ENCODE assay signal across 8 cellular contexts in genomic region chr15:70494861-70495571, GRCh38.
A peak's percentile ranks its signal among the peaks of the same experiment; 100 is the strongest.
DNase-seq lines count a peak whose midpoint lies in the region; ATAC-seq lines count a peak whose summit lies in the region.

No MANE protein-coding gene starts in this region.

- H3K27me3 Mint-ChIP-seq in activated T-helper 17 cell treated with anti-CD3 and anti-CD28 coated beads, Interleukin-2, amount 50 U/mL, for 72 hours: peaks cover 9% of the 10 kb centered on the region

- peaks cover 29% of the 10 kb centered on the region for H3K4me1 ChIP-seq in Karpas-422 (ENCODE audit: low read length)

- H3K36me3 Mint-ChIP-seq in activated T-helper 17 cell treated with anti-CD3 and anti-CD28 coated beads, Interleukin-2, amount 50 U/mL, for 72 hours (ENCODE audit: low read depth): peaks cover 11% of the 10 kb centered on the region

- ATAC-seq in activated T-helper 17 cell treated with anti-CD3 and anti-CD28 coated beads, Interleukin-2, amount 50 U/mL, for 72 hours (replicated peaks): peak; percentile 47
- ATAC-seq in GM21528 (IDR thresholded peaks at IDR 0.05; ENCODE audit: low FRiP score, unreplicated experiment): no peak
- no peak for ATAC-seq in GM18519 (IDR thresholded peaks at IDR 0.05; ENCODE audit: low FRiP score, unreplicated experiment)

- H3K4me3 ChIP-seq in Karpas-422 (ENCODE audit: low read length): no peak overlapping the region

- H3K27ac ChIP-seq in Karpas-422 (ENCODE audit: low read length): no peak overlapping the region

- no peaks in the 10 kb centered on the region for H3K27me3 ChIP-seq in Karpas-422 (ENCODE audit: low read length)

- H3K4me3 Mint-ChIP-seq in activated T-helper 17 cell treated with anti-CD3 and anti-CD28 coated beads, Interleukin-2, amount 50 U/mL, for 72 hours: peak overlapping the region; percentile 74

- DNase-seq in CD1c-positive myeloid dendritic cell (ENCODE audit: extremely low spot score) (peak; percentile 35), HS-27A (ENCODE audit: low read depth) (peak; percentile 99), left kidney (ENCODE audit: low read depth, low spot score) (peak; percentile 67), Karpas-422 (no peak), NCI-H748 treated with DMSO at 0.1 percent for 48 hours (lab: John Stamatoyannopoulos, UW) (no peak)

- H3K9me3 Mint-ChIP-seq in activated T-helper 17 cell treated with anti-CD3 and anti-CD28 coated beads, Interleukin-2, amount 50 U/mL, for 72 hours: no peaks in the 10 kb centered on the region

- H3K9ac ChIP-seq in Karpas-422 (ENCODE audit: low read length): no peak overlapping the region

- no peaks in the 10 kb centered on the region for H3K9me2 ChIP-seq in Karpas-422 (replicated peaks; ENCODE audit: insufficient read depth, low read length)

- no peaks in the 10 kb centered on the region for H3K79me2 ChIP-seq in Karpas-422 (ENCODE audit: low read length)

- no peak overlapping the region for H3K4me2 ChIP-seq in Karpas-422 (ENCODE audit: low read depth, low read length, poor library complexity, severe bottlenecking)

- H3K4me1 Mint-ChIP-seq in activated T-helper 17 cell treated with anti-CD3 and anti-CD28 coated beads, Interleukin-2, amount 50 U/mL, for 72 hours: peaks cover 45% of the 10 kb centered on the region

- no peak overlapping the region for H2AFZ ChIP-seq in Karpas-422 (ENCODE audit: low read length)

- no peaks in the 10 kb centered on the region for H3K9me3 ChIP-seq in Karpas-422 (ENCODE audit: low read length)

- H4K20me1 ChIP-seq in Karpas-422 (ENCODE audit: insufficient read depth, low read depth, low read length): 0 out of 2 replicates have a peak, but pooled peaks cover 4% of the 10 kb centered on the region

- H3K36me3 ChIP-seq in Karpas-422 (ENCODE audit: insufficient read depth, low read length): no peaks in the 10 kb centered on the region

- H3K27ac Mint-ChIP-seq in activated T-helper 17 cell treated with anti-CD3 and anti-CD28 coated beads, Interleukin-2, amount 50 U/mL, for 72 hours: peak overlapping the region; percentile 76

Comparison
In these comparisons a context has a peak if more than half of its experiments do, and no peak if none do; other contexts are left out.
1. DNase-seq: peak in CD1c-positive myeloid dendritic cell (single experiment), HS-27A (single experiment) and left kidney (single experiment); none in Karpas-422 (single experiment) and NCI-H748 treated with DMSO at 0.1 percent for 48 hours (single experiment).